ENCODE assay signal across 8 cellular contexts in genomic region chr3:39990532-39990931, GRCh38.
DNase-seq lines count a peak whose midpoint lies in the region; ATAC-seq and TF ChIP-seq lines count a peak whose summit lies in the region.

No MANE protein-coding gene starts in this region.

- no peaks in the 10 kb centered on the region for H3K36me3 ChIP-seq in WERI-Rb-1
- no peaks in the 10 kb centered on the region for H3K36me3 ChIP-seq in gastrocnemius medialis

- no peaks in the 10 kb centered on the region for H3K4me1 ChIP-seq in gastrocnemius medialis

- no peak for TF ChIP-seq POLR2A in gastrocnemius medialis (IDR thresholded peaks at IDR 0.05)

- ATAC-seq in gastrocnemius medialis (no peak), HG02840 (IDR thresholded peaks at IDR 0.05; ENCODE audit: low FRiP score, unreplicated experiment) (no peak)

- DNase-seq in stimulated activated CD4-positive, alpha-beta T cell treated with anti-CD3 and anti-CD28 coated beads, Interleukin-15, amount 100 ng/mL, for 24 hours: peak; percentile 35
- no peak for DNase-seq in stimulated activated CD4-positive, alpha-beta T cell treated with anti-CD3 and anti-CD28 coated beads, Interleukin-4, amount 100 ng/mL, for 4 hours
- DNase-seq in Kasumi-1 (lab: John Stamatoyannopoulos, UW) (peak; percentile 36 to 63), WERI-Rb-1 (peak; percentile 43), iris pigment epithelial cell (ENCODE audit: low read depth) (peak; percentile 58), gastrocnemius medialis (no peak), retina (no peak)

- no peak overlapping the region for H3K4me3 ChIP-seq in WERI-Rb-1 (ENCODE audit: low read depth, low read length)
- H3K4me3 ChIP-seq in gastrocnemius medialis: no peak overlapping the region

- H3K9me3 ChIP-seq in WERI-Rb-1 (ENCODE audit: severe bottlenecking) (peaks cover 2% of the 10 kb centered on the region), gastrocnemius medialis (no peaks in the 10 kb centered on the region)

- intact Hi-C loops in gastrocnemius medialis (cut with DNase I; ENCODE audit: low total_unique reads): no loop called here

- H3K27me3 ChIP-seq in WERI-Rb-1 (ENCODE audit: insufficient read depth, low read depth, severe bottlenecking) (no peaks in the 10 kb centered on the region), gastrocnemius medialis (no peaks in the 10 kb centered on the region)

- TF ChIP-seq CTCF in WERI-Rb-1 (IDR thresholded peaks at IDR 0.05; ENCODE audit: low read depth, low read length) (peak; percentile 58), gastrocnemius medialis (IDR thresholded peaks at IDR 0.05 in 4 of 5, conservative IDR thresholded peaks at IDR 0.05 in 1 of 5) (peak in 2 of 5 experiments; percentile 19 to 43)

- H3K27ac ChIP-seq in WERI-Rb-1 (no peak overlapping the region), gastrocnemius medialis (no peak overlapping the region)

- in situ Hi-C loops in gastrocnemius medialis (cut with MboI; ENCODE audit: low sequenced_read_pairs in 4 of 4): no loop called here

Comparison
In these comparisons a context has a peak if more than half of its experiments do, and no peak if none do; other contexts are left out.
1. DNase-seq: peak in stimulated activated CD4-positive, alpha-beta T cell treated with anti-CD3 and anti-CD28 coated beads, Interleukin-15, amount 100 ng/mL, for 24 hours (single experiment), Kasumi-1 (2 of 2), WERI-Rb-1 (single experiment) and iris pigment epithelial cell (single experiment); none in stimulated activated CD4-positive, alpha-beta T cell treated with anti-CD3 and anti-CD28 coated beads, Interleukin-4, amount 100 ng/mL, for 4 hours (0 of 2), gastrocnemius medialis (0 of 2) and retina (single experiment).